In genomic region chr15:76185716-76186115, GRCh38 we compare ENCODE assay signal across 1 cellular context.
TF ChIP-seq lines count a peak whose summit lies in the region.

No MANE protein-coding gene starts in this region.

TF ChIP-seq in GM23338, 12 proteins besides CTCF, POLR2A, EP300 and RAD21 (continued from another document):
- TF ChIP-seq POLR2AphosphoS5 (IDR thresholded peaks at IDR 0.05; ENCODE audit: low read depth) (no peak), NANOG (IDR thresholded peaks at IDR 0.05; ENCODE audit: borderline replicate concordance) (no peak), ZNF331 (CRISPR knock-in tag; IDR thresholded peaks at IDR 0.05; ENCODE audit: low read depth) (no peak), ZNF114 (CRISPR knock-in tag; IDR thresholded peaks at IDR 0.05) (no peak), ZNF462 (CRISPR knock-in tag; IDR thresholded peaks at IDR 0.05) (no peak), CREB1 (CRISPR knock-in tag; IDR thresholded peaks at IDR 0.05; ENCODE audit: low read depth) (no peak), REST (IDR thresholded peaks at IDR 0.05; ENCODE audit: unreplicated experiment) (no peak)
TF ChIP-seq in GM23338: peak in this region for 0.
